1 cellular context compared by ENCODE assay signal in genomic region chr1:47659141-47659540, GRCh38.
TF ChIP-seq lines count a peak whose summit lies in the region.

No MANE protein-coding gene starts in this region.

TF ChIP-seq in GM23338, 12 proteins besides CTCF, POLR2A, EP300 and RAD21:
- TF ChIP-seq NANOG (IDR thresholded peaks at IDR 0.05; ENCODE audit: borderline replicate concordance) (no peak), ZNF462 (CRISPR knock-in tag; IDR thresholded peaks at IDR 0.05) (no peak), POLR2AphosphoS5 (IDR thresholded peaks at IDR 0.05; ENCODE audit: low read depth) (no peak), REST (IDR thresholded peaks at IDR 0.05; ENCODE audit: unreplicated experiment) (no peak), STAT1 (IDR thresholded peaks at IDR 0.05; ENCODE audit: unreplicated experiment) (no peak), JUNB (IDR thresholded peaks at IDR 0.05; ENCODE audit: unreplicated experiment) (no peak), ETS1 (IDR thresholded peaks at IDR 0.05) (no peak), ZNF114 (CRISPR knock-in tag; IDR thresholded peaks at IDR 0.05) (no peak), CREB1 (CRISPR knock-in tag; IDR thresholded peaks at IDR 0.05; ENCODE audit: low read depth) (no peak), ZNF331 (CRISPR knock-in tag; IDR thresholded peaks at IDR 0.05; ENCODE audit: low read depth) (no peak), EZH2 (IDR thresholded peaks at IDR 0.05; ENCODE audit: low read depth, unreplicated experiment) (no peak), EZH2phosphoT487 (IDR thresholded peaks at IDR 0.05; ENCODE audit: unreplicated experiment) (no peak)
